ENCODE assay signal across 31 cellular contexts in genomic region chr19:13741893-13742292, GRCh38.
"Had no signal": no experiment of that assay in that cellular context is flagged by ENCODE, and none has a peak within 500 bp of the region (broad histone marks: within the 10 kb centered on the region; RNA-seq: fewer than 3 reads in every experiment).

No MANE protein-coding gene starts in this region.

- H3K79me2 ChIP-seq: hepatocyte had no signal

- ATAC-seq: esophagus mucosa; foreskin keratinocyte; gastroesophageal sphincter; heart left ventricle; left cardiac atrium; left lung; mucosa of descending colon; natural killer cell treated with Interleukin-12 subunit alpha and Interleukin-12 subunit beta and Interleukin-15 and Interleukin-18, amount 100 ng/mL, for 72 hours; psoas muscle; right cardiac atrium; stimulated activated memory B cell treated with anti-CD40 and anti-IgM and Interleukin-4, amounts not matched to agents 10 μg/mL and 1 μg/mL and 100 μg/mL, for 72 hours; stimulated activated naive CD8-positive, alpha-beta T cell treated with anti-CD3 and anti-CD28 coated beads, Interleukin-15, Interleukin-2, amounts not matched to agents 100 U/mL and 50 U/mL, for 24 hours had no signal

- H3K4me2 ChIP-seq: hepatocyte, neural progenitor cell had no signal

- H3K27me3 ChIP-seq: foreskin keratinocyte, gastroesophageal sphincter, heart left ventricle, hepatocyte, left lung, neural progenitor cell, ovary, spleen, transverse colon, vagina had no signal

- H3K4me1 ChIP-seq: foreskin keratinocyte, gastroesophageal sphincter, left lung, neural progenitor cell, psoas muscle, vagina had no signal

- H3K9me3 Mint-ChIP-seq: naive B cell; natural killer cell treated with Interleukin-12 subunit alpha and Interleukin-12 subunit beta and Interleukin-15 and Interleukin-18, amount 100 ng/mL, for 72 hours; stimulated activated memory B cell treated with anti-CD40 and anti-IgM and Interleukin-4, amounts not matched to agents 10 μg/mL and 1 μg/mL and 100 μg/mL, for 72 hours had no signal

- H3K4me1 Mint-ChIP-seq: mesothelial cell of epicardium, neural progenitor cell had no signal

- H3K9me3 ChIP-seq: gastroesophageal sphincter, left lung, mucosa of descending colon, ovary, psoas muscle, spleen, thoracic aorta, transverse colon, vagina had no signal

- H2AFZ ChIP-seq: hepatocyte, neural progenitor cell had no signal

- H3K27ac Mint-ChIP-seq: mesothelial cell of epicardium; natural killer cell treated with Interleukin-12 subunit alpha and Interleukin-12 subunit beta and Interleukin-15 and Interleukin-18, amount 100 ng/mL, for 72 hours; neural progenitor cell; stimulated activated memory B cell treated with anti-CD40 and anti-IgM and Interleukin-4, amounts not matched to agents 10 μg/mL and 1 μg/mL and 100 μg/mL, for 72 hours had no signal

- H3K36me3 Mint-ChIP-seq: natural killer cell treated with Interleukin-12 subunit alpha and Interleukin-12 subunit beta and Interleukin-15 and Interleukin-18, amount 100 ng/mL, for 72 hours had no signal

- FAIRE-seq: colon, endometrium, islet of Langerhans had no signal

- H3K36me3 ChIP-seq: gastroesophageal sphincter, heart left ventricle, left lung, neural progenitor cell, ovary, thoracic aorta, transverse colon, vagina had no signal

- H3K27me3 Mint-ChIP-seq: naive B cell; natural killer cell treated with Interleukin-12 subunit alpha and Interleukin-12 subunit beta and Interleukin-15 and Interleukin-18, amount 100 ng/mL, for 72 hours; stimulated activated memory B cell treated with anti-CD40 and anti-IgM and Interleukin-4, amounts not matched to agents 10 μg/mL and 1 μg/mL and 100 μg/mL, for 72 hours had no signal

- DNase-seq: cerebellar nuclear complex; dermis blood vessel endothelial cell; effector memory CD4-positive, alpha-beta T cell; foreskin keratinocyte; heart left ventricle; left cardiac atrium; left lung; mesenchymal stem cell; mucosa of descending colon; naive B cell; ovary; posterior cingulate gyrus; psoas muscle; right cardiac atrium; spleen; stimulated activated CD4-positive, alpha-beta T cell treated with anti-CD3 and anti-CD28 coated beads, Interleukin-4, amount 100 ng/mL, for 4 hours; stimulated activated naive CD8-positive, alpha-beta T cell treated with anti-CD3 and anti-CD28 coated beads, Interleukin-15, Interleukin-2, amounts not matched to agents 100 U/mL and 50 U/mL, for 24 hours; transverse colon had no signal

- H3K4me3 Mint-ChIP-seq: mesothelial cell of epicardium; natural killer cell treated with Interleukin-12 subunit alpha and Interleukin-12 subunit beta and Interleukin-15 and Interleukin-18, amount 100 ng/mL, for 72 hours; neural progenitor cell; stimulated activated memory B cell treated with anti-CD40 and anti-IgM and Interleukin-4, amounts not matched to agents 10 μg/mL and 1 μg/mL and 100 μg/mL, for 72 hours had no signal

- H3K4me3 ChIP-seq: gastroesophageal sphincter, heart left ventricle, hepatocyte, left lung, mucosa of descending colon, neural progenitor cell, ovary, psoas muscle, skin epidermis, spleen, thoracic aorta, transverse colon, vagina had no signal

- H3K27ac ChIP-seq: foreskin keratinocyte, gastroesophageal sphincter, heart left ventricle, hepatocyte, neural progenitor cell, ovary, psoas muscle, skin epidermis, spleen, thoracic aorta, vagina had no signal

- H3K9ac ChIP-seq: neural progenitor cell had no signal
